ENCODE assay signal across 25 cellular contexts in the genomic region with DNA sequence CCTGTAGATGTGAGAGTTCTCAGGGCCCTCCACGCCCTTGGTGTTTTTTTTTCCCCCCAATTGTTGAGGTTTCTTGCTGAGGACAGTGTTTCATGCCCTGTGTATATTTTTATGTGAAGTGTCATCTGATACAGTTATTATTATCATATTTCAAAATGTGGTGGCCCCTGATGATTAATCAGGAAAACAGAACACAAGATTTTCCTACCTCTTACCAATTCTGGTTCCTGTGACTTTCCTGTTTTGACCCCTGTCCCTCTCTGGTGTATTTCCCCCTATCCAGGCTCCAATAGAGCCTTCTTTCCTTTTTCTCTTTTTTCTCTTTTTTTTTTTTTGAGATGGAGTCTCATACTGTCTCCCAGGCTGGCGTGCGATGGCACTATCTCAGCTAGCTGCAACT. TPM values are rescaled to one million over a fixed set of nuclear protein-coding genes. Genes with fewer than 3 reads are reported as not detected.
DNase-seq lines count a peak whose midpoint lies in the region; ATAC-seq and TF ChIP-seq lines count a peak whose summit lies in the region.
"Had no signal": no experiment of that assay in that cellular context is flagged by ENCODE, and none has a peak within 500 bp of the region (broad histone marks: within the 10 kb centered on the region; RNA-seq: fewer than 3 reads in every experiment).

No MANE protein-coding gene starts in this region.

- CTCF ChIA-PET in IMR-90 (lab: Yijun Ruan, JAX): no interaction called here
- CTCF ChIA-PET in CD4-positive, alpha-beta T cell (lab: Charles Lee): no interaction called here

- DNase-seq in IMR-90 (no peak), chondrocyte (ENCODE audit: low spot score) (no peak), endothelial cell (ENCODE audit: low spot score) (no peak)
- DNase-seq in activated CD8-positive, alpha-beta memory T cell treated with anti-CD3 and anti-CD28 coated beads, Interleukin-2, amount 50 U/mL, for 48 hours: no peak
- DNase-seq in CD4-positive, alpha-beta T cell: no peak
- DNase-seq: 8988T; ACHN; AML-193; BE2C; Calu3; CD4-positive, alpha-beta memory T cell; COR-L47; DMS53; DMS79 treated with DMSO at 0.1 percent for 48 hours; GF-D8; H9 had no signal

- dilution Hi-C loops in IMR-90 (cut with HindIII; ENCODE audit: low sequenced_read_pairs, unreplicated experiment): no loop called here

- in situ Hi-C loops in IMR-90 (cut with MboI; ENCODE audit: low sequenced_read_pairs): no loop called here

- H3K9me3 ChIP-seq in IMR-90 (ENCODE audit: control insufficient read depth, insufficient read depth, low read length): no peaks in the 10 kb centered on the region
- H3K9me3 ChIP-seq in CD4-positive, alpha-beta T cell (ENCODE audit: control insufficient read depth, low read length): no peaks in the 10 kb centered on the region
- H3K9me3 ChIP-seq: BE2C had no signal

- peak overlapping the region; percentile 89 for H3K18ac ChIP-seq in IMR-90 (ENCODE audit: low read depth, low read length)

- H2BK20ac ChIP-seq in IMR-90 (ENCODE audit: low read depth, low read length): peak overlapping the region; percentile 72; the same call in 1 of the 2 replicates

- H3K4me1 Mint-ChIP-seq in chondrocyte (ENCODE audit: low read depth): no peaks in the 10 kb centered on the region
- H3K4me1 Mint-ChIP-seq in endothelial cell (ENCODE audit: unreplicated experiment): peaks cover 18% of the 10 kb centered on the region
- no peaks in the 10 kb centered on the region for H3K4me1 Mint-ChIP-seq in CD4-positive, alpha-beta T cell (ENCODE audit: low read depth)
- H3K4me1 Mint-ChIP-seq: CD14-positive monocyte; CD4-positive, alpha-beta memory T cell; GM23338; H9 had no signal

- H3K56ac ChIP-seq in IMR-90 (ENCODE audit: extremely low read depth, insufficient read depth, low read length): no peak overlapping the region

- no peaks in the 10 kb centered on the region for H3K79me1 ChIP-seq in IMR-90 (ENCODE audit: low read depth in 1 of 2, low read length in 2 of 2)

- no TSS peak for BruUV-seq in IMR-90 (replicated peaks; lab: Mats Ljungman, UMichigan)

- H3K14ac ChIP-seq in IMR-90 (replicated peaks; ENCODE audit: low read depth, low read length): peak overlapping the region; percentile 63; the same call in 1 of the 2 replicates

- H3K36me3 ChIP-seq in IMR-90 (ENCODE audit: control insufficient read depth, insufficient read depth, low read length): no peaks in the 10 kb centered on the region
- H3K36me3 ChIP-seq: BE2C; BLaER1 treated with 17β-estradiol and CSF1 and Interleukin-3, amounts not matched to agents 10 nM and 100 nM had no signal

- no peaks in the 10 kb centered on the region for H3K27me3 ChIP-seq in IMR-90 (ENCODE audit: control insufficient read depth, insufficient read depth, low read length)
- H3K27me3 ChIP-seq in CD4-positive, alpha-beta T cell (ENCODE audit: control insufficient read depth, insufficient read depth, low read length): no peaks in the 10 kb centered on the region
- H3K27me3 ChIP-seq: BE2C; BLaER1 treated with 17β-estradiol and CSF1 and Interleukin-3, amounts not matched to agents 10 nM and 100 nM had no signal

- TF ChIP-seq RAD21 in IMR-90 (IDR thresholded peaks at IDR 0.05; ENCODE audit: low read length): no peak

- H4K5ac ChIP-seq in IMR-90 (ENCODE audit: low read depth, low read length): peak overlapping the region; percentile 68; the same call in 1 of the 2 replicates

- H2BK120ac ChIP-seq in IMR-90 (ENCODE audit: low read depth, low read length): peak overlapping the region; percentile 94

- H4K20me1 ChIP-seq in IMR-90 (ENCODE audit: insufficient read depth, low read length): no peaks in the 10 kb centered on the region
- H4K20me1 ChIP-seq: BLaER1 treated with 17β-estradiol and CSF1 and Interleukin-3, amounts not matched to agents 10 nM and 100 nM had no signal

- peak overlapping the region; percentile 82; the same call in 1 of the 2 replicates for H2AK5ac ChIP-seq in IMR-90 (ENCODE audit: low read depth, low read length)

- H3K4me1 ChIP-seq in IMR-90 (ENCODE audit: control insufficient read depth, insufficient read depth, low read length): peaks cover 20% of the 10 kb centered on the region
- H3K4me1 ChIP-seq: BE2C had no signal

- H4K8ac ChIP-seq in IMR-90 (ENCODE audit: low read depth in 2 of 2, low read length in 2 of 2): peak overlapping the region in 1 of 2 experiments; percentile 53; a peak in 1 of 4 replicates

- peak overlapping the region; percentile 38 for H2BK5ac ChIP-seq in IMR-90 (ENCODE audit: low read depth, low read length, poor library complexity, severe bottlenecking)

- H3K4me2 ChIP-seq in IMR-90 (ENCODE audit: low read depth, low read length): no peak overlapping the region
- H3K4me2 ChIP-seq: A549; BLaER1 treated with 17β-estradiol and CSF1 and Interleukin-3, amounts not matched to agents 10 nM and 100 nM; GM23338 had no signal

- no peak overlapping the region for H3K9ac ChIP-seq in IMR-90 (ENCODE audit: low read depth, low read length)
- H3K9ac ChIP-seq: BLaER1 treated with 17β-estradiol and CSF1 and Interleukin-3, amounts not matched to agents 10 nM and 100 nM had no signal

- WGBS in IMR-90 (ENCODE audit: extremely low coverage in 2 of 2, insufficient read length in 1 of 2), 2 experiments: no CpG with 5 or more reads among the region's 3 CpGs

- no peaks in the 10 kb centered on the region for H3K27me3 Mint-ChIP-seq in chondrocyte (ENCODE audit: low read depth)
- peaks cover 19% of the 10 kb centered on the region for H3K27me3 Mint-ChIP-seq in endothelial cell (ENCODE audit: unreplicated experiment)
- H3K27me3 Mint-ChIP-seq in CD4-positive, alpha-beta T cell: peaks cover 19% of the 10 kb centered on the region

- H3K4ac ChIP-seq in IMR-90 (ENCODE audit: low read depth, low read length): peak overlapping the region; percentile 86

- no peak for ATAC-seq in IMR-90 (ENCODE audit: low read depth)
- ATAC-seq in GM18505 (IDR thresholded peaks at IDR 0.05; ENCODE audit: unreplicated experiment): no peak
- ATAC-seq in GM19035 (IDR thresholded peaks at IDR 0.05; ENCODE audit: unreplicated experiment): no peak
- no peak for ATAC-seq in CD4-positive, alpha-beta T cell (ENCODE audit: poor library complexity)
- ATAC-seq: GM23338, HCT116 had no signal

- POLR2A ChIA-PET in IMR-90 (lab: Charles Lee; ENCODE audit: unreplicated experiment): no interaction called here
- POLR2A ChIA-PET in CD4-positive, alpha-beta T cell (lab: Charles Lee): no interaction called here

- no peak overlapping the region for H3K4me3 ChIP-seq in IMR-90 (ENCODE audit: insufficient read depth, low read depth, low read length)
- H3K4me3 ChIP-seq: A549; BLaER1 treated with 17β-estradiol and CSF1 and Interleukin-3, amounts not matched to agents 10 nM and 100 nM; GM23338 had no signal

- TF ChIP-seq CTCF in IMR-90 (conservative IDR thresholded peaks at IDR 0.05; ENCODE audit: low read depth, low read length) (no peak), chondrocyte (IDR thresholded peaks at IDR 0.05) (no peak), endothelial cell (IDR thresholded peaks at IDR 0.05; ENCODE audit: unreplicated experiment) (no peak)
- TF ChIP-seq CTCF in CD4-positive, alpha-beta T cell (IDR thresholded peaks at IDR 0.05): no peak

- H2AK9ac ChIP-seq in IMR-90 (replicated peaks; ENCODE audit: low read depth, low read length, poor library complexity): no peak overlapping the region

- H3K27ac ChIP-seq in IMR-90 (ENCODE audit: insufficient read depth, low read length): no peak overlapping the region
- no peak overlapping the region for H3K27ac ChIP-seq in CD4-positive, alpha-beta T cell (ENCODE audit: low read depth, low read length)
- H3K27ac ChIP-seq: BLaER1 treated with 17β-estradiol and CSF1 and Interleukin-3, amounts not matched to agents 10 nM and 100 nM had no signal

- no peak overlapping the region for H3K23ac ChIP-seq in IMR-90 (ENCODE audit: low read depth, low read length)

- TF ChIP-seq POLR2A in IMR-90 (IDR thresholded peaks at IDR 0.05; ENCODE audit: low read depth, low read length) (no peak), GM18505 (IDR thresholded peaks at IDR 0.05; ENCODE audit: borderline replicate concordance, extremely low read depth, insufficient read depth, insufficient read length) (no peak)

- intact Hi-C loops in IMR-90 (cut with micrococcal nuclease): no loop called here
- intact Hi-C loops in CD4-positive, alpha-beta T cell (cut with DNase I, micrococcal nuclease): loop anchor here in 1 of 2 experiments (5.0 kb wide), 1 partner anchor 437 kb away; no protein-coding TSS in a partner anchor

- peaks cover 14% of the 10 kb centered on the region for H3K9me1 ChIP-seq in IMR-90 (ENCODE audit: insufficient read depth, low read length)

- H3K9me3 Mint-ChIP-seq in chondrocyte (ENCODE audit: low read depth) (peaks cover 45% of the 10 kb centered on the region), endothelial cell (ENCODE audit: unreplicated experiment) (peaks cover 4% of the 10 kb centered on the region)
- peaks cover 1% of the 10 kb centered on the region for H3K9me3 Mint-ChIP-seq in CD4-positive, alpha-beta T cell

- no peaks in the 10 kb centered on the region for H3K36me3 Mint-ChIP-seq in chondrocyte (ENCODE audit: low read depth)
- H3K36me3 Mint-ChIP-seq in endothelial cell (ENCODE audit: low read depth, unreplicated experiment): no peaks in the 10 kb centered on the region
- H3K36me3 Mint-ChIP-seq in CD4-positive, alpha-beta T cell (ENCODE audit: low read depth): no peaks in the 10 kb centered on the region
- H3K36me3 Mint-ChIP-seq: CD14-positive monocyte; CD4-positive, alpha-beta memory T cell had no signal

- H2BK15ac ChIP-seq in IMR-90 (ENCODE audit: low read depth, low read length): peak overlapping the region; percentile 47; the same call in 1 of the 3 replicates

- peak overlapping the region; percentile 27 for H3K27ac Mint-ChIP-seq in chondrocyte (ENCODE audit: unreplicated experiment)
- H3K27ac Mint-ChIP-seq in endothelial cell (ENCODE audit: unreplicated experiment): peak overlapping the region; percentile 32
- no peak overlapping the region for H3K27ac Mint-ChIP-seq in CD4-positive, alpha-beta T cell
- H3K27ac Mint-ChIP-seq: CD14-positive monocyte, GM23338, H9 had no signal

- H4K91ac ChIP-seq in IMR-90 (ENCODE audit: insufficient read depth, low read depth, low read length): peak overlapping the region; percentile 84

- H2AFZ ChIP-seq in IMR-90 (replicated peaks; ENCODE audit: low read length, poor library complexity): no peak overlapping the region
- H2AFZ ChIP-seq: GM23338 had no signal

- H3K4me3 Mint-ChIP-seq in chondrocyte (ENCODE audit: unreplicated experiment) (no peak overlapping the region), endothelial cell (ENCODE audit: unreplicated experiment) (no peak overlapping the region)
- H3K4me3 Mint-ChIP-seq in CD4-positive, alpha-beta T cell: no peak overlapping the region
- H3K4me3 Mint-ChIP-seq: CD14-positive monocyte; CD4-positive, alpha-beta memory T cell; GM23338; H9 had no signal

RNA-seq across cellular contexts. Expression of a gene that starts 0.6 kb away (rescaled TPM):
- total RNA-seq in IMR-90 (2012; rRNA removed) (0.18 TPM in 1 of 2 replicates, not detected in the other), chondrocyte (not detected in 3 replicates), endothelial cell (ENCODE audit: unreplicated experiment) (not detected)
- polyA plus RNA-seq in IMR-90 (2012; rRNA removed): 0.10 TPM in 1 of 2 replicates, not detected in the other
- polyA plus RNA-seq in IMR-90 (2012; cell fraction: cytosol; rRNA removed): 0.04 TPM in 1 of 2 replicates, not detected in the other
- polyA plus RNA-seq in IMR-90 (2012; cell fraction: nucleus; rRNA removed; ENCODE audit: low replicate concordance): 0.04 and 0.13 TPM in 2 replicates
- total RNA-seq in CD4-positive, alpha-beta T cell: not detected
- total RNA-seq: Calu3; CD4-positive, alpha-beta memory T cell; Daoy; GM23338; H4; H9 had no signal
- polyA plus RNA-seq: CD14-positive monocyte; CD4-positive, alpha-beta memory T cell had no signal

RNA-seq across cellular contexts. Expression of a gene that starts 24.6 kb away (rescaled TPM):
- total RNA-seq in IMR-90 (2012; rRNA removed) (not detected in 2 replicates), chondrocyte (0.99 TPM in 1 of 3 replicates, not detected in the others), endothelial cell (ENCODE audit: unreplicated experiment) (not detected)
- polyA plus RNA-seq in IMR-90 (2012; rRNA removed): 0.03 and 0.10 TPM in 2 replicates
- polyA plus RNA-seq in IMR-90 (2012; cell fraction: cytosol; rRNA removed): 0.03 TPM in 1 of 2 replicates, not detected in the other
- polyA plus RNA-seq in IMR-90 (2012; cell fraction: nucleus; rRNA removed; ENCODE audit: low replicate concordance): not detected in 2 replicates
- not detected for total RNA-seq in CD4-positive, alpha-beta T cell
- total RNA-seq: Calu3; CD4-positive, alpha-beta memory T cell; Daoy; GM23338; H9 had no signal
- polyA plus RNA-seq: A549; CD14-positive monocyte; CD4-positive, alpha-beta memory T cell; GM23338 had no signal
